Comparison of ENCODE assay signal across 13 cellular contexts in genomic region chr9:14310247-14310646, GRCh38. TPM values are rescaled to one million over a fixed set of nuclear protein-coding genes. Genes with fewer than 3 reads are reported as not detected.
DNase-seq lines count a peak whose midpoint lies in the region; ATAC-seq and TF ChIP-seq lines count a peak whose summit lies in the region.
"Had no signal": no experiment of that assay in that cellular context is flagged by ENCODE, and none has a peak within 500 bp of the region (broad histone marks: within the 10 kb centered on the region; RNA-seq: fewer than 3 reads in every experiment).

No MANE protein-coding gene starts in this region.

- TF ChIP-seq EP300 in SK-N-SH (IDR thresholded peaks at IDR 0.05; ENCODE audit: borderline replicate concordance in 1 of 2, low read depth in 1 of 2, low read length in 1 of 2) (no peak), tibial nerve (IDR thresholded peaks at IDR 0.05) (no peak)

- no peak for ATAC-seq in SK-N-SH treated with all-trans-retinoic acid at 6 μM for 48 hours
- ATAC-seq: gastroesophageal sphincter, HCT116 had no signal

- H3K27me3 Mint-ChIP-seq in mesothelial cell of epicardium (ENCODE audit: low read depth): no peaks in the 10 kb centered on the region

- H3K4me1 Mint-ChIP-seq in mesothelial cell of epicardium: peaks cover 43% of the 10 kb centered on the region

- H3K9me3 ChIP-seq in SK-N-SH: no peaks in the 10 kb centered on the region
- no peaks in the 10 kb centered on the region for H3K9me3 ChIP-seq in colonic mucosa
- H3K9me3 ChIP-seq in tibial nerve: no peaks in the 10 kb centered on the region
- H3K9me3 ChIP-seq: gastroesophageal sphincter had no signal

- 23% methylated on average over 2 of the region's 2 CpGs for WGBS in SK-N-SH (ENCODE audit: low lambda C conversion rate)
- WGBS in tibial nerve, 2 donors: 33 to 40% methylated on average over 2 of the region's 2 CpGs

- peak overlapping the region; percentile 34 for H3K27ac Mint-ChIP-seq in mesothelial cell of epicardium

- peak overlapping the region; percentile 58 to 89; a peak in 3 of 4 replicates for H3K27ac ChIP-seq in SK-N-SH (ENCODE audit: low read depth in 2 of 2, low read length in 1 of 2)
- H3K27ac ChIP-seq in colonic mucosa: peak overlapping the region; percentile 2
- H3K27ac ChIP-seq in tibial nerve: peak overlapping the region in 3 of 4 donors; percentile 13 to 98 (median 81)

- H3K27me3 ChIP-seq in SK-N-SH (ENCODE audit: insufficient read depth): no peaks in the 10 kb centered on the region
- no peaks in the 10 kb centered on the region for H3K27me3 ChIP-seq in colonic mucosa
- H3K27me3 ChIP-seq in tibial nerve: no peaks in the 10 kb centered on the region
- H3K27me3 ChIP-seq: gastroesophageal sphincter had no signal

- H3K4me3 ChIP-seq in SK-N-SH (ENCODE audit: low read depth in 2 of 2, low read length in 1 of 2): peak overlapping the region; percentile 91 to 95; a peak in 3 of 4 replicates
- no peak overlapping the region for H3K4me3 ChIP-seq in colonic mucosa
- peak overlapping the region in 2 of 4 donors; percentile 13 to 96 for H3K4me3 ChIP-seq in tibial nerve

- no peak for DNase-seq in SK-N-SH
- DNase-seq in colonic mucosa: no peak
- no peak for DNase-seq in mesothelial cell of epicardium (ENCODE audit: low spot score in 2 of 2, unreplicated experiment in 2 of 2)
- no peak for DNase-seq in tibial nerve (ENCODE audit: low spot score in 2 of 2)
- no peak for DNase-seq in T-helper 2 cell
- DNase-seq in stimulated activated CD4-positive, alpha-beta T cell treated with anti-CD3 and anti-CD28 coated beads, Interleukin-4, amount 100 ng/mL, for 24 hours: no peak
- no peak for DNase-seq in NCI-H526 (lab: John Stamatoyannopoulos, UW)
- DNase-seq: activated CD4-positive, alpha-beta T cell treated with anti-CD3 and anti-CD28 coated beads, Interleukin-2, amount 50 U/mL, for 48 hours; activated effector memory CD4-positive, alpha-beta T cell treated with Interleukin-2 at 50 U/mL for 16 hours; NCI-H1417 treated with DMSO at 0.1 percent for 48 hours had no signal

- CTCF ChIA-PET in SK-N-SH (lab: Yijun Ruan, JAX): interaction anchor here (1.4 to 1.5 kb wide), 2 partner anchors 116 to 351 kb away, joined by 3 read pairs; no protein-coding TSS in a partner anchor

- peak overlapping the region; percentile 47; the same call in 1 of the 2 replicates for H3K9ac ChIP-seq in SK-N-SH
- peak overlapping the region in 1 of 2 donors; percentile 58 for H3K9ac ChIP-seq in colonic mucosa (ENCODE audit: low read depth in 2 of 2, low read length in 2 of 2)

- peak overlapping the region; percentile 91 for H3K4me2 ChIP-seq in SK-N-SH

- intact Hi-C loops in colonic mucosa (cut with DNase I): loop anchor here (10.0 kb wide), 1 partner anchor 95 kb away; no protein-coding TSS in a partner anchor

- no peaks in the 10 kb centered on the region for H3K9me3 Mint-ChIP-seq in mesothelial cell of epicardium

- POLR2A ChIA-PET in SK-N-SH (lab: Yijun Ruan, JAX): no interaction called here

- no peak for TF ChIP-seq RAD21 in SK-N-SH (IDR thresholded peaks at IDR 0.05; ENCODE audit: low read length)

- H3K4me3 Mint-ChIP-seq in mesothelial cell of epicardium: peak overlapping the region; percentile 94

- no peaks in the 10 kb centered on the region for H3K9me2 ChIP-seq in SK-N-SH

- peaks cover 83% of the 10 kb centered on the region for H3K79me2 ChIP-seq in SK-N-SH (ENCODE audit: insufficient read depth)

- no peak for TF ChIP-seq CTCF in SK-N-SH (IDR thresholded peaks at IDR 0.05)
- TF ChIP-seq CTCF in colonic mucosa (IDR thresholded peaks at IDR 0.05): no peak
- no peak for TF ChIP-seq CTCF in mesothelial cell of epicardium (IDR thresholded peaks at IDR 0.05; ENCODE audit: unreplicated experiment)
- no peak for TF ChIP-seq CTCF in tibial nerve (IDR thresholded peaks at IDR 0.05)

- TF ChIP-seq POLR2A in tibial nerve (IDR thresholded peaks at IDR 0.05): no peak

- no peaks in the 10 kb centered on the region for H3F3A ChIP-seq in SK-N-SH (replicated peaks; ENCODE audit: insufficient read depth)

- peaks cover 34% of the 10 kb centered on the region for H4K20me1 ChIP-seq in SK-N-SH (ENCODE audit: insufficient read depth)

- peaks cover 9 to 30% of the 10 kb centered on the region in 2 experiments; a peak in 2 of 4 replicates for H3K4me1 ChIP-seq in SK-N-SH (ENCODE audit: control insufficient read depth in 1 of 2, insufficient read depth in 2 of 2, low read depth in 1 of 2, low read length in 1 of 2)
- no peaks in the 10 kb centered on the region for H3K4me1 ChIP-seq in colonic mucosa
- peaks cover 0 to 54% (median 6%) of the 10 kb centered on the region in 4 donors for H3K4me1 ChIP-seq in tibial nerve

- H2AFZ ChIP-seq in SK-N-SH (ENCODE audit: low read depth): no peak overlapping the region

- peaks cover 14% of the 10 kb centered on the region for H3K36me3 Mint-ChIP-seq in mesothelial cell of epicardium

- H3K36me3 ChIP-seq in SK-N-SH (replicated peaks in 1 of 2; ENCODE audit: control insufficient read depth in 1 of 2, insufficient read depth in 2 of 2, low read length in 1 of 2): peaks cover 18 to 20% of the 10 kb centered on the region in 2 experiments
- H3K36me3 ChIP-seq in colonic mucosa: no peaks in the 10 kb centered on the region
- H3K36me3 ChIP-seq in tibial nerve: peaks cover 0 to 12% (median 0%) of the 10 kb centered on the region in 3 donors

TF ChIP-seq in SK-N-SH, 30 proteins besides CTCF, POLR2A, EP300 and RAD21 (continues in another document):
- no peak for TF ChIP-seq RFX5 (IDR thresholded peaks at IDR 0.05; ENCODE audit: low read length)
- no peak for TF ChIP-seq FOSL2 (IDR thresholded peaks at IDR 0.05; ENCODE audit: borderline replicate concordance, low read depth)
- TF ChIP-seq POLR2AphosphoS5 (IDR thresholded peaks at IDR 0.05; ENCODE audit: low read depth, low read length): no peak
- no peak for TF ChIP-seq MXI1 (IDR thresholded peaks at IDR 0.05; ENCODE audit: low read depth, low read length)
- TF ChIP-seq, protein P1, sequence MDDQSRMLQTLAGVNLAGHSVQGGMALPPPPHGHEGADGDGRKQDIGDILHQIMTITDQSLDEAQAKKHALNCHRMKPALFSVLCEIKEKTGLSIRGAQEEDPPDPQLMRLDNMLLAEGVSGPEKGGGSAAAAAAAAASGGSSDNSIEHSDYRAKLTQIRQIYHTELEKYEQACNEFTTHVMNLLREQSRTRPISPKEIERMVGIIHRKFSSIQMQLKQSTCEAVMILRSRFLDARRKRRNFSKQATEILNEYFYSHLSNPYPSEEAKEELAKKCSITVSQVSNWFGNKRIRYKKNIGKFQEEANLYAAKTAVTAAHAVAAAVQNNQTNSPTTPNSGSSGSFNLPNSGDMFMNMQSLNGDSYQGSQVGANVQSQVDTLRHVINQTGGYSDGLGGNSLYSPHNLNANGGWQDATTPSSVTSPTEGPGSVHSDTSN (IDR thresholded peaks at IDR 0.05): no peak
- TF ChIP-seq TEAD4 (IDR thresholded peaks at IDR 0.05; ENCODE audit: borderline replicate concordance, insufficient read depth): no peak
- no peak for TF ChIP-seq JUND (IDR thresholded peaks at IDR 0.05)
- TF ChIP-seq FOXJ3 (CRISPR knock-in tag; IDR thresholded peaks at IDR 0.05): no peak
- TF ChIP-seq FOXM1 (IDR thresholded peaks at IDR 0.05; ENCODE audit: low read depth): no peak
- no peak for TF ChIP-seq RXRA (IDR thresholded peaks at IDR 0.05; ENCODE audit: borderline replicate concordance, low read depth)
- TF ChIP-seq TCF12 (IDR thresholded peaks at IDR 0.05): no peak

TF ChIP-seq in SK-N-SH treated with all-trans-retinoic acid at 6 μM for 48 hours, 23 proteins besides CTCF, POLR2A, EP300 and RAD21:
- TF ChIP-seq ISL1 (CRISPR knock-in tag; IDR thresholded peaks at IDR 0.05) (no peak), POU6F1 (CRISPR knock-in tag; IDR thresholded peaks at IDR 0.05; ENCODE audit: borderline replicate concordance, low read depth) (no peak), PATZ1 (CRISPR knock-in tag; IDR thresholded peaks at IDR 0.05; ENCODE audit: borderline replicate concordance) (no peak)

RNA-seq across cellular contexts. Expression of gene NFIB, which starts 3.7 kb away (rescaled TPM):
- 8.1 and 9.2 TPM in 2 replicates for polyA plus RNA-seq in SK-N-SH (2012; rRNA removed)
- polyA plus RNA-seq in SK-N-SH (2012; cell fraction: cytosol; rRNA removed): 9.4 TPM in 2 replicates
- polyA plus RNA-seq in SK-N-SH (2012; cell fraction: nucleus; rRNA removed): 12.0 and 18.7 TPM in 2 replicates
- total RNA-seq in colonic mucosa: 10 to 100 TPM; 53.0 to 54.0 TPM
- total RNA-seq in mesothelial cell of epicardium: 213 to 237 TPM (median 230 TPM) in 3 replicates
- 100 to 1,000 TPM in 1 of 4 donors, 10 to 100 TPM in 3; 52.1 to 125 (median 78.1) TPM for total RNA-seq in tibial nerve

Comparison
In these comparisons a context has a peak if more than half of its experiments do, and no peak if none do; other contexts are left out.
1. H3K27ac ChIP-seq: peak in every context shown above with its lines; median percentile 81 in tibial nerve; 74 in SK-N-SH; 2 in colonic mucosa.